In genomic region chr4:124710911-124711310, GRCh38 we compare ENCODE assay signal across 8 cellular contexts. TPM values are rescaled to one million over a fixed set of nuclear protein-coding genes. Genes with fewer than 3 reads are reported as not detected.
DNase-seq lines count a peak whose midpoint lies in the region; ATAC-seq and TF ChIP-seq lines count a peak whose summit lies in the region.

No MANE protein-coding gene starts in this region.

- no peaks in the 10 kb centered on the region for H3K9me3 ChIP-seq in WERI-Rb-1 (ENCODE audit: severe bottlenecking)
- H3K9me3 ChIP-seq in iPS-18c (ENCODE audit: control insufficient read depth, insufficient read depth, low read length): peaks cover 2% of the 10 kb centered on the region
- H3K9me3 ChIP-seq in thoracic aorta: no peaks in the 10 kb centered on the region

- H3K27me3 ChIP-seq in WERI-Rb-1 (ENCODE audit: insufficient read depth, low read depth, severe bottlenecking) (no peaks in the 10 kb centered on the region), thoracic aorta (replicated peaks; ENCODE audit: insufficient read depth) (no peaks in the 10 kb centered on the region)

- TF ChIP-seq CTCF in WERI-Rb-1 (IDR thresholded peaks at IDR 0.05; ENCODE audit: low read depth, low read length) (no peak), thoracic aorta (IDR thresholded peaks at IDR 0.05) (no peak)

- H3K4me1 Mint-ChIP-seq in stimulated activated naive B cell treated with anti-CD40 and anti-IgM and Interleukin-4, amounts not matched to agents 10 μg/mL and 1 μg/mL and 100 μg/mL, for 72 hours: peaks cover 4 to 7% of the 10 kb centered on the region in 2 donors

- peak overlapping the region; percentile 69 for H3K4me3 ChIP-seq in WERI-Rb-1 (ENCODE audit: low read depth, low read length)
- peak overlapping the region; percentile 90 for H3K4me3 ChIP-seq in iPS-18c (ENCODE audit: insufficient read depth, low read depth, low read length)
- H3K4me3 ChIP-seq in thoracic aorta: peak overlapping the region; percentile 85

- peaks cover 24 to 33% of the 10 kb centered on the region in 2 donors for H3K4me1 ChIP-seq in thoracic aorta (ENCODE audit: control insufficient read depth in 1 of 2, low read depth in 2 of 2)

- H3K27ac ChIP-seq in WERI-Rb-1 (no peak overlapping the region), thoracic aorta (no peak overlapping the region)

- no peak overlapping the region for H3K27ac Mint-ChIP-seq in stimulated activated naive B cell treated with anti-CD40 and anti-IgM and Interleukin-4, amounts not matched to agents 10 μg/mL and 1 μg/mL and 100 μg/mL, for 72 hours

- ATAC-seq in thoracic aorta (ENCODE audit: insufficient number of reproducible peaks, low FRiP score, low read depth) (no peak), GM18498 (IDR thresholded peaks at IDR 0.05; ENCODE audit: unreplicated experiment) (no peak)
- no peak for ATAC-seq in stimulated activated naive B cell treated with anti-CD40 and anti-IgM and Interleukin-4, amounts not matched to agents 10 μg/mL and 1 μg/mL and 100 μg/mL, for 72 hours (replicated peaks)

- peaks cover 26% of the 10 kb centered on the region for H3K36me3 ChIP-seq in WERI-Rb-1
- H3K36me3 ChIP-seq in thoracic aorta: no peaks in the 10 kb centered on the region

- no peak overlapping the region for H3K4me3 Mint-ChIP-seq in stimulated activated naive B cell treated with anti-CD40 and anti-IgM and Interleukin-4, amounts not matched to agents 10 μg/mL and 1 μg/mL and 100 μg/mL, for 72 hours

- H3K36me3 Mint-ChIP-seq in stimulated activated naive B cell treated with anti-CD40 and anti-IgM and Interleukin-4, amounts not matched to agents 10 μg/mL and 1 μg/mL and 100 μg/mL, for 72 hours: no peaks in the 10 kb centered on the region

- DNase-seq in DMS53 (lab: John Stamatoyannopoulos, UW) (peak; percentile 8), DMS53 treated with DMSO at 0.1 percent for 48 hours (lab: John Stamatoyannopoulos, UW; ENCODE audit: unreplicated experiment) (no peak), WERI-Rb-1 (no peak), thoracic aorta (ENCODE audit: low spot score) (no peak), foreskin melanocyte (no peak)
- no peak for DNase-seq in stimulated activated naive B cell treated with anti-CD40 and anti-IgM and Interleukin-4, amounts not matched to agents 10 μg/mL and 1 μg/mL and 100 μg/mL, for 72 hours

- no peaks in the 10 kb centered on the region for H3K9me3 Mint-ChIP-seq in stimulated activated naive B cell treated with anti-CD40 and anti-IgM and Interleukin-4, amounts not matched to agents 10 μg/mL and 1 μg/mL and 100 μg/mL, for 72 hours

- no peaks in the 10 kb centered on the region for H3K27me3 Mint-ChIP-seq in stimulated activated naive B cell treated with anti-CD40 and anti-IgM and Interleukin-4, amounts not matched to agents 10 μg/mL and 1 μg/mL and 100 μg/mL, for 72 hours

RNA-seq across cellular contexts. Expression of gene ANKRD50, which starts 1.6 kb away (rescaled TPM):
- 10 to 100 TPM; 21.1 to 23.9 TPM for total RNA-seq in thoracic aorta
